Comparison of ENCODE assay signal across 21 cellular contexts in the genomic region with DNA sequence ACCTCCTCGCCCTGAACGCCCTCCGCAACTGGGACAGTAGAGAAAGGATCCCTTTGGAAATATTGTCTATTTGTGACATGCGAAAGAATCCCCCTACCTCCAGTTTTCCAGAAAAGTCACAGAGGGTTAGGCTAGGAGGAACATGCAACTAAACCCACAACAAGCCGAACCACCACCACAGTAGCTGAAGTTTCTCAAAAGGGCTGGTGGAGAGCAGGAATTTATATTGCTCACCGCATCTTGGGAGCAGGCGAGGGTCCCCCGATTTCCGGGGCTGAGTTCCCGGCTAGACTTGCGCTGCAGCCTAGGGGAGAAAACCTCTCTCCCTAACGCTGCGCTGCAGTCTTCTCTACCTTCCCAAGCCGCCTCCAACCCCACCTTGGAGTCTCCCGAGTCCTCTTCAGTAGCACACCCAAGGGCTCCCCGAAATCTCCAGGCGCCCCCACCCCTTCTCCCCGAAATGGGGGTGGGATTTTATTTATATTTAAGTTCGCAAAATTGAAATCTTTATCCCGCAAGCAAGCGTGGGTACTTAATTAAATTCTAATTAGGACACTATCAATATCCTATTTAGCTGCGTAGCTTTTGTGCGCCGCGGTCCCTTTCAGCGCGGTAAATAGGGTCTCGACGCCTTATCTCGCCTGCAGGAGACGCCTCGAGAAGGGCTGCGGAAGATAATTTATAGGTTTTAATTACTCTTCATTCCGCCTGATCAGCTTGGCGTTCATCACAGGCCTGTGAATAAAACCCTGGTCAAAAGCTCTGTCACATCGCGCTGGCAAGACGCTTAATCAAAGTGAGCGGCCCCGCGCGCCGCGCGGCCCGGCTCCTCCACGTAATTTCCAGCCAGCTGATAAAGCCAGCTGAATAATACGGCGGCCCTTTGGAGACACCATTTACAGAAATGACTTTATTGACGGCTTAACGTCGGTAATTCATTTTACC. TPM values are rescaled to one million over a fixed set of nuclear protein-coding genes. Genes with fewer than 3 reads are reported as not detected.
DNase-seq lines count a peak whose midpoint lies in the region; ATAC-seq and TF ChIP-seq lines count a peak whose summit lies in the region.
"Had no signal": no experiment of that assay in that cellular context is flagged by ENCODE, and none has a peak within 500 bp of the region (broad histone marks: within the 10 kb centered on the region; RNA-seq: fewer than 3 reads in every experiment).

No MANE protein-coding gene starts in this region.

- no peak overlapping the region for H3K4me2 ChIP-seq in neural progenitor cell

- peaks cover 4% of the 10 kb centered on the region for H3K36me3 Mint-ChIP-seq in T-helper 2 cell treated with Interferon-gamma antibody and Interleukin-4, amounts not matched to agents 5 μg/mL and 100 μg/mL, for 36 hours (ENCODE audit: low read depth)
- H3K36me3 Mint-ChIP-seq in endodermal cell (ENCODE audit: low read depth): no peaks in the 10 kb centered on the region
- H3K36me3 Mint-ChIP-seq in neural progenitor cell: peaks cover 2% of the 10 kb centered on the region

- in situ Hi-C loops in GM13977 (cut with MboI; ENCODE audit: low pct_unique_long_range_greater_than_20kb, low sequenced_read_pairs, unreplicated experiment): loop anchor here (10.0 to 25.0 kb wide), 2 partner anchors 625 to 812 kb away; no protein-coding TSS in a partner anchor

- H3K27ac ChIP-seq in endodermal cell (ENCODE audit: low read depth, low read length) (no peak overlapping the region), neural progenitor cell (no peak overlapping the region)
- H3K27ac ChIP-seq: left ventricle myocardium inferior, sigmoid colon, upper lobe of left lung had no signal

- no peak overlapping the region for H3K4me3 ChIP-seq in endodermal cell (ENCODE audit: low read length)
- H3K4me3 ChIP-seq in neural progenitor cell: no peak overlapping the region
- H3K4me3 ChIP-seq: HAP-1, sigmoid colon, upper lobe of left lung had no signal

- no peak overlapping the region for H3K4me3 Mint-ChIP-seq in T-helper 2 cell treated with Interferon-gamma antibody and Interleukin-4, amounts not matched to agents 5 μg/mL and 100 μg/mL, for 36 hours
- H3K4me3 Mint-ChIP-seq in endodermal cell: peak overlapping the region; percentile 22
- H3K4me3 Mint-ChIP-seq in neural progenitor cell: peak overlapping the region; percentile 82

- no peak overlapping the region for H2AFZ ChIP-seq in neural progenitor cell (replicated peaks)

- H3K27ac Mint-ChIP-seq in T-helper 2 cell treated with Interferon-gamma antibody and Interleukin-4, amounts not matched to agents 5 μg/mL and 100 μg/mL, for 36 hours: peak overlapping the region; percentile 55
- no peak overlapping the region for H3K27ac Mint-ChIP-seq in endodermal cell
- H3K27ac Mint-ChIP-seq in neural progenitor cell: no peak overlapping the region

- peaks cover 93% of the 10 kb centered on the region for H4K20me1 ChIP-seq in neural progenitor cell (ENCODE audit: low read depth)

- H3K9me3 Mint-ChIP-seq in T-helper 2 cell treated with Interferon-gamma antibody and Interleukin-4, amounts not matched to agents 5 μg/mL and 100 μg/mL, for 36 hours: no peaks in the 10 kb centered on the region
- no peaks in the 10 kb centered on the region for H3K9me3 Mint-ChIP-seq in endodermal cell
- H3K9me3 Mint-ChIP-seq in neural progenitor cell: no peaks in the 10 kb centered on the region
- H3K9me3 Mint-ChIP-seq: activated naive CD4-positive, alpha-beta T cell treated with anti-CD3 and anti-CD28 coated beads, Interleukin-2, amount 50 U/mL, for 72 hours had no signal

- H3K36me3 ChIP-seq in endodermal cell (ENCODE audit: control insufficient read depth, insufficient read depth, low read length): no peaks in the 10 kb centered on the region
- no peaks in the 10 kb centered on the region for H3K36me3 ChIP-seq in neural progenitor cell
- H3K36me3 ChIP-seq: HAP-1, left ventricle myocardium inferior, sigmoid colon, upper lobe of left lung had no signal

- peaks cover 6% of the 10 kb centered on the region for H3K4me1 Mint-ChIP-seq in T-helper 2 cell treated with Interferon-gamma antibody and Interleukin-4, amounts not matched to agents 5 μg/mL and 100 μg/mL, for 36 hours (ENCODE audit: low read depth)
- H3K4me1 Mint-ChIP-seq in endodermal cell (peaks cover 48% of the 10 kb centered on the region), neural progenitor cell (peaks cover 68% of the 10 kb centered on the region)

- H3K27me3 Mint-ChIP-seq in T-helper 2 cell treated with Interferon-gamma antibody and Interleukin-4, amounts not matched to agents 5 μg/mL and 100 μg/mL, for 36 hours (ENCODE audit: low read depth): peaks cover 86% of the 10 kb centered on the region
- H3K27me3 Mint-ChIP-seq in endodermal cell (ENCODE audit: insufficient read depth) (peaks cover 96% of the 10 kb centered on the region), neural progenitor cell (ENCODE audit: insufficient read depth, low read depth) (peaks cover 79% of the 10 kb centered on the region)

- TF ChIP-seq CTCF in GM13977 (IDR thresholded peaks at IDR 0.05; ENCODE audit: extremely low read depth, insufficient read depth, missing control alignments) (no peak), endodermal cell (conservative IDR thresholded peaks at IDR 0.05) (no peak), neural progenitor cell (IDR thresholded peaks at IDR 0.05) (no peak)

- whole genome bisulfite sequencing in endodermal cell (ENCODE audit: insufficient coverage in 1 of 2, insufficient read length in 1 of 2), 2 experiments: 3 to 5% methylated on average over 29 to 50 of the region's 52 CpGs

- H3K4me1 ChIP-seq in endodermal cell (ENCODE audit: control insufficient read depth, insufficient read depth, low read length): peaks cover 10% of the 10 kb centered on the region
- H3K4me1 ChIP-seq in neural progenitor cell: peaks cover 15% of the 10 kb centered on the region

- DNase-seq in T-helper 2 cell treated with Interferon-gamma antibody and Interleukin-4, amounts not matched to agents 5 μg/mL and 100 μg/mL, for 36 hours (ENCODE audit: low spot score): no peak
- no peak for DNase-seq in T-helper 2 cell
- peak; percentile 31 for DNase-seq in GM13977 (ENCODE audit: low spot score)
- peak; percentile 57 for DNase-seq in endodermal cell
- peak; percentile 41 for DNase-seq in neural progenitor cell (ENCODE audit: low spot score)
- DNase-seq in SHP77 treated with DMSO at 0.1 percent for 48 hours (lab: John Stamatoyannopoulos, UW): no peak
- DNase-seq in mucosa of gallbladder (ENCODE audit: low spot score): no peak
- DNase-seq: effector CD4-positive, alpha-beta T cell; left ventricle myocardium inferior; NCI-H1694 treated with DMSO at 0.1 percent for 48 hours; NCI-H510A; sigmoid colon had no signal

- H3F3A ChIP-seq in neural progenitor cell (ENCODE audit: low read depth): peaks cover 34% of the 10 kb centered on the region

- ATAC-seq in HG02571 (IDR thresholded peaks at IDR 0.05; ENCODE audit: unreplicated experiment): no peak
- ATAC-seq: activated naive CD4-positive, alpha-beta T cell treated with anti-CD3 and anti-CD28 coated beads, Interleukin-2, amount 50 U/mL, for 72 hours; SK-N-SH treated with all-trans-retinoic acid at 6 μM for 48 hours had no signal

- H3K79me2 ChIP-seq in neural progenitor cell (ENCODE audit: low read depth): no peaks in the 10 kb centered on the region

- no peaks in the 10 kb centered on the region for H3K9me3 ChIP-seq in endodermal cell (ENCODE audit: control insufficient read depth, low read length)
- no peaks in the 10 kb centered on the region for H3K9me3 ChIP-seq in neural progenitor cell (ENCODE audit: low read depth)
- H3K9me3 ChIP-seq: left ventricle myocardium inferior, sigmoid colon, upper lobe of left lung had no signal

- no peak overlapping the region for H3K9ac ChIP-seq in endodermal cell (ENCODE audit: extremely low read depth, low read length, poor library complexity, severe bottlenecking)
- no peak overlapping the region for H3K9ac ChIP-seq in neural progenitor cell

- peaks cover 98% of the 10 kb centered on the region for H3K27me3 ChIP-seq in endodermal cell (ENCODE audit: control insufficient read depth, insufficient read depth, low read length, poor library complexity, severe bottlenecking)
- H3K27me3 ChIP-seq in neural progenitor cell: peaks cover 100% of the 10 kb centered on the region

RNA-seq across cellular contexts. Expression of a gene that starts 2.0 kb away (rescaled TPM):
- not detected for total RNA-seq in endodermal cell
- 0.39 TPM for polyA plus RNA-seq in endodermal cell (2013, experiment 1 of 2)
- 0.54 TPM for polyA plus RNA-seq in endodermal cell (2013, experiment 2 of 2)
- total RNA-seq in neural progenitor cell (ENCODE audit: low replicate concordance): not detected in 2 replicates
- total RNA-seq in mucosa of gallbladder: not detected
- total RNA-seq: activated naive CD4-positive, alpha-beta T cell treated with anti-CD3 and anti-CD28 coated beads, Interleukin-2, amount 50 U/mL, for 72 hours; CD4-positive, alpha-beta memory T cell; left ventricle myocardium inferior; MCF 10A; OCI-LY7; sigmoid colon had no signal
- polyA plus RNA-seq: CD4-positive, alpha-beta memory T cell; neural cell; sigmoid colon had no signal

Comparison
In these comparisons a context has a peak if more than half of its experiments do, and no peak if none do; other contexts are left out.
1. DNase-seq: peak in GM13977 (single experiment), endodermal cell (single experiment) and neural progenitor cell (single experiment); none in T-helper 2 cell treated with Interferon-gamma antibody and Interleukin-4, amounts not matched to agents 5 μg/mL and 100 μg/mL, for 36 hours (single experiment), T-helper 2 cell (0 of 5), SHP77 treated with DMSO at 0.1 percent for 48 hours (single experiment) and mucosa of gallbladder (single experiment).